In genomic region chr17:6749519-6749918, GRCh38 we compare ENCODE assay signal across 2 cellular contexts.
A peak's percentile ranks its signal among the peaks of the same experiment; 100 is the strongest.
TF ChIP-seq lines count a peak whose summit lies in the region.

No MANE protein-coding gene starts in this region.

TF ChIP-seq in HEK293, 187 proteins besides CTCF, POLR2A, EP300 and RAD21:
- TF ChIP-seq ZSCAN23 (tag by site-specific recombination; IDR thresholded peaks at IDR 0.05) (no peak), ZNF654 (tag by site-specific recombination; IDR thresholded peaks at IDR 0.05; ENCODE audit: low read depth) (0 out of 2 replicates have a peak, but pooled peaks have one; percentile 20), ZNF518A (tag by site-specific recombination; conservative IDR thresholded peaks at IDR 0.05; ENCODE audit: low read depth) (no peak)
TF ChIP-seq in HEK293: peak in this region for 1.

TF ChIP-seq in endothelial cell of umbilical vein, 7 proteins besides CTCF, POLR2A, EP300 and RAD21:
- TF ChIP-seq MYC (IDR thresholded peaks at IDR 0.05; ENCODE audit: low read depth, low read length) (no peak), EZH2 (IDR thresholded peaks at IDR 0.05; ENCODE audit: borderline replicate concordance, low read depth, low read length, severe bottlenecking) (no peak), POLR2AphosphoS5 (IDR thresholded peaks at IDR 0.05; ENCODE audit: insufficient read depth, low read depth, low read length) (no peak), GATA2 (IDR thresholded peaks at IDR 0.05; ENCODE audit: insufficient read depth, insufficient read length, low read depth, low read length) (no peak), MAX (IDR thresholded peaks at IDR 0.05; ENCODE audit: insufficient read depth, insufficient read length) (no peak), JUN (IDR thresholded peaks at IDR 0.05; ENCODE audit: borderline replicate concordance, insufficient read depth, insufficient read length, low read depth) (no peak), FOS (IDR thresholded peaks at IDR 0.05; ENCODE audit: borderline replicate concordance, insufficient read depth, low read length) (no peak)
